Comparison of ENCODE assay signal across 15 cellular contexts in the genomic region with DNA sequence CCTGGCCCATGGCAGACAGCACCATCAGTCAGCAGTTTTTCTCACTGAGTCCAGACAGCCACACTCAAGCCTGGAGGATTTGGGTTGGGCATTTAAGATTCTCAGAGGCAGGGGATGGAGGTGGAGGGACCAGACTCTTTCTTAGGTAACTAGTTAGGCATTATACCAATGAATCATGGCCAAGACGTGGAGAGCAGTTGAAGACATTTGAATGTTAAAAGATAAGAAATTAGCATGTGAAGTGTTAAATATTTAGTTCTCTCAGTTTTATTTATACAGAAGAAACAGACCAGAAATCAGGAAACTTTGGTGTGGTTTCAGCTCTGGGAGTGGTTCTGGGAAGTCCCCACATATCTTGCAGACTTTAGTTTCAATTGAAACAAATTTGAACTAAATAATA. TPM values are rescaled to one million over a fixed set of nuclear protein-coding genes. Genes with fewer than 3 reads are reported as not detected.
A peak's percentile ranks its signal among the peaks of the same experiment; 100 is the strongest.
DNase-seq lines count a peak whose midpoint lies in the region; ATAC-seq and TF ChIP-seq lines count a peak whose summit lies in the region.
"Had no signal": no experiment of that assay in that cellular context is flagged by ENCODE, and none has a peak within 500 bp of the region (broad histone marks: within the 10 kb centered on the region; RNA-seq: fewer than 3 reads in every experiment).

No MANE protein-coding gene starts in this region.

- H3K27me3 ChIP-seq in HUES64 (ENCODE audit: insufficient read depth, low read length) (no peaks in the 10 kb centered on the region), mesenchymal stem cell (ENCODE audit: control insufficient read depth in 1 of 2, insufficient read depth in 1 of 2, low read length in 2 of 2) (no peaks in the 10 kb centered on the region)
- H3K27me3 ChIP-seq: tibial artery had no signal

- H3K27ac Mint-ChIP-seq in activated naive CD8-positive, alpha-beta T cell = peak overlapping the region; percentile 81
- peak overlapping the region; percentile 60 to 92 (median 87) for H3K27ac Mint-ChIP-seq in naive B cell
- no peak overlapping the region; the same call in 1 of the 2 replicates for H3K27ac Mint-ChIP-seq in HFFc6

- H3K14ac ChIP-seq in mesenchymal stem cell (ENCODE audit: low read length in 2 of 2) = no peak overlapping the region

- peak overlapping the region; percentile 14; the same call in 1 of the 2 replicates for H3K4me3 ChIP-seq in HUES64 (ENCODE audit: low read length)
- H3K4me3 ChIP-seq in mesenchymal stem cell (ENCODE audit: insufficient read depth in 1 of 2, low read depth in 1 of 2, low read length in 2 of 2) = no peak overlapping the region
- H3K4me3 ChIP-seq: left ventricle myocardium inferior, tibial artery had no signal

- no peak overlapping the region for H2BK15ac ChIP-seq in mesenchymal stem cell (ENCODE audit: low read depth, poor library complexity, severe bottlenecking)

- ATAC-seq in activated CD4-positive, CD25-positive, alpha-beta regulatory T cell treated with anti-CD3 and anti-CD28 coated beads, Interleukin-2, amount 50 U/mL, for 24 hours = peak; percentile 32 to 67
- peak; percentile 75 to 76 for ATAC-seq in naive B cell (ENCODE audit: low read depth in 2 of 2)

- H2BK5ac ChIP-seq in mesenchymal stem cell (ENCODE audit: low read depth, low read length, poor library complexity, severe bottlenecking) = no peak overlapping the region

- H2AK5ac ChIP-seq in mesenchymal stem cell (ENCODE audit: low read length, severe bottlenecking) = no peak overlapping the region

- H3K4me1 Mint-ChIP-seq in activated naive CD8-positive, alpha-beta T cell (ENCODE audit: low read depth) = peaks cover 46% of the 10 kb centered on the region
- H3K4me1 Mint-ChIP-seq in naive B cell = peaks cover 26 to 46% (median 34%) of the 10 kb centered on the region in 3 donors
- peaks cover 19% of the 10 kb centered on the region for H3K4me1 Mint-ChIP-seq in HFFc6 (ENCODE audit: low read depth)
- H3K4me1 Mint-ChIP-seq: neural crest cell had no signal

- TF ChIP-seq CTCF in HFFc6 (IDR thresholded peaks at IDR 0.05) = no peak

- H3K4me3 Mint-ChIP-seq in activated naive CD8-positive, alpha-beta T cell = peak overlapping the region; percentile 54
- H3K4me3 Mint-ChIP-seq in naive B cell (peak overlapping the region; percentile 50 to 86 (median 72)), HFFc6 (no peak overlapping the region)
- H3K4me3 Mint-ChIP-seq: neural crest cell had no signal

- DNase-seq in activated CD4-positive, CD25-positive, alpha-beta regulatory T cell (lab: John Stamatoyannopoulos, UW) = no peak
- DNase-seq in naive B cell (no peak), mesenchymal stem cell (no peak), hepatic stellate cell (ENCODE audit: low spot score) (no peak), HFFc6 (no peak)
- DNase-seq: left ventricle myocardium inferior, NCI-H1436, NCI-H524, RPMI8226, tibial artery had no signal

- H2AFZ ChIP-seq in mesenchymal stem cell (ENCODE audit: low read depth, low read length) = no peak overlapping the region

- H4K91ac ChIP-seq in mesenchymal stem cell (ENCODE audit: low read length) = no peak overlapping the region

- H3K36me3 ChIP-seq in HUES64 (ENCODE audit: insufficient read depth, low read length) = peaks cover 67% of the 10 kb centered on the region
- peaks cover 33 to 87% of the 10 kb centered on the region in 2 experiments for H3K36me3 ChIP-seq in mesenchymal stem cell (ENCODE audit: control insufficient read depth in 1 of 2, insufficient read depth in 2 of 2, low read depth in 1 of 2, low read length in 2 of 2)

- peaks cover 18% of the 10 kb centered on the region for H3K79me1 ChIP-seq in mesenchymal stem cell (replicated peaks; ENCODE audit: low read length, poor library complexity, severe bottlenecking)

- H3K27ac ChIP-seq in HUES64 (ENCODE audit: low read depth, low read length) (peak overlapping the region; percentile 40; the same call in 1 of the 2 replicates), mesenchymal stem cell (ENCODE audit: low read length, poor library complexity, severe bottlenecking) (no peak overlapping the region)
- H3K27ac ChIP-seq: 22Rv1, left ventricle myocardium inferior, tibial artery had no signal

- H3K9ac ChIP-seq in HUES64 (ENCODE audit: low read depth, low read length) (peak overlapping the region; percentile 45; the same call in 1 of the 2 replicates), mesenchymal stem cell (ENCODE audit: low read length) (no peak overlapping the region)

- no peaks in the 10 kb centered on the region for H3K27me3 Mint-ChIP-seq in activated naive CD8-positive, alpha-beta T cell
- no peaks in the 10 kb centered on the region for H3K27me3 Mint-ChIP-seq in naive B cell
- H3K27me3 Mint-ChIP-seq in HFFc6 (ENCODE audit: insufficient read depth) = no peaks in the 10 kb centered on the region

- H3K4ac ChIP-seq in mesenchymal stem cell (ENCODE audit: low read depth in 1 of 2, low read length in 2 of 2) = no peak overlapping the region

- no peak overlapping the region for H2BK12ac ChIP-seq in mesenchymal stem cell (ENCODE audit: low read length in 2 of 2)

- no peaks in the 10 kb centered on the region for H3K9me3 Mint-ChIP-seq in activated naive CD8-positive, alpha-beta T cell (ENCODE audit: low read depth)
- H3K9me3 Mint-ChIP-seq in naive B cell (no peaks in the 10 kb centered on the region), HFFc6 (no peaks in the 10 kb centered on the region)
- H3K9me3 Mint-ChIP-seq: neural crest cell had no signal

- H3K9me3 ChIP-seq in HUES64 (ENCODE audit: insufficient read depth, low read depth, low read length) = no peaks in the 10 kb centered on the region
- H3K9me3 ChIP-seq in mesenchymal stem cell (ENCODE audit: control insufficient read depth, low read length) = no peaks in the 10 kb centered on the region
- H3K9me3 ChIP-seq: left ventricle myocardium inferior, tibial artery had no signal

- peaks cover 10% of the 10 kb centered on the region for H3K4me1 ChIP-seq in HUES64 (ENCODE audit: insufficient read depth, low read length)
- H3K4me1 ChIP-seq in mesenchymal stem cell (ENCODE audit: control insufficient read depth, insufficient read depth, low read depth, low read length) = peaks cover 2% of the 10 kb centered on the region
- H3K4me1 ChIP-seq: tibial artery had no signal

- H3K23ac ChIP-seq in mesenchymal stem cell (ENCODE audit: low read length in 2 of 2) = no peak overlapping the region

- no peak overlapping the region for H3K4me2 ChIP-seq in mesenchymal stem cell (ENCODE audit: low read length, poor library complexity, severe bottlenecking)

- no peak overlapping the region for H3K18ac ChIP-seq in mesenchymal stem cell (ENCODE audit: low read depth in 1 of 2, low read length in 2 of 2)

- H3K36me3 Mint-ChIP-seq in activated naive CD8-positive, alpha-beta T cell = peaks cover 13% of the 10 kb centered on the region
- peaks cover 21 to 23% of the 10 kb centered on the region in 2 donors for H3K36me3 Mint-ChIP-seq in naive B cell
- peaks cover 28% of the 10 kb centered on the region for H3K36me3 Mint-ChIP-seq in HFFc6 (ENCODE audit: low read depth)

- no peak overlapping the region for H4K8ac ChIP-seq in mesenchymal stem cell (ENCODE audit: low read length)

- WGBS in HUES64 = 50% methylated on average over 1 of the region's 1 CpG
- no CpG with 5 or more reads among the region's 1 CpG for whole genome bisulfite sequencing in mesenchymal stem cell

- no peak overlapping the region for H2BK120ac ChIP-seq in mesenchymal stem cell (ENCODE audit: low read depth, low read length)

RNA-seq across cellular contexts. Expression of gene GTF2H1, which starts 9.9 kb away (rescaled TPM):
- polyA plus RNA-seq in HUES64 (2013, experiment 1 of 2) = 25.8 TPM
- 24.2 TPM for polyA plus RNA-seq in HUES64 (2013, experiment 2 of 2)
- polyA plus RNA-seq in naive B cell (ENCODE audit: low read depth in 6 of 6) = 10 to 100 TPM; 23.5 to 50.4 (median 37.3) TPM
- 37.9 TPM for polyA plus RNA-seq in mesenchymal stem cell (2013, experiment 1 of 2)
- 39.5 TPM for polyA plus RNA-seq in mesenchymal stem cell (2013, experiment 2 of 2)
- 10 to 100 TPM; 45.3 to 58.1 (median 52.7) TPM for total RNA-seq in HFFc6 (2021; fragmentation: NEBNext Ultra II Directional; extraction: Animal tissue kit (Norgen Biotek cat#: 25700))

RNA-seq across cellular contexts. Expression of gene HPS5, which starts 10.4 kb away (rescaled TPM):
- polyA plus RNA-seq in HUES64 (2013, experiment 1 of 2) = 10.8 TPM
- 10.8 TPM for polyA plus RNA-seq in HUES64 (2013, experiment 2 of 2)
- polyA plus RNA-seq in naive B cell (ENCODE audit: low read depth in 6 of 6) = 10 to 100 TPM; 15.3 to 40.2 (median 29.5) TPM
- polyA plus RNA-seq in mesenchymal stem cell (2013, experiment 1 of 2) = 7.2 TPM
- 7.4 TPM for polyA plus RNA-seq in mesenchymal stem cell (2013, experiment 2 of 2)
- total RNA-seq in HFFc6 (2021; fragmentation: NEBNext Ultra II Directional; extraction: Animal tissue kit (Norgen Biotek cat#: 25700)) = 10 to 100 TPM; 31.4 to 41.5 (median 34.4) TPM
